7 cellular contexts compared by ENCODE assay signal in the genomic region with DNA sequence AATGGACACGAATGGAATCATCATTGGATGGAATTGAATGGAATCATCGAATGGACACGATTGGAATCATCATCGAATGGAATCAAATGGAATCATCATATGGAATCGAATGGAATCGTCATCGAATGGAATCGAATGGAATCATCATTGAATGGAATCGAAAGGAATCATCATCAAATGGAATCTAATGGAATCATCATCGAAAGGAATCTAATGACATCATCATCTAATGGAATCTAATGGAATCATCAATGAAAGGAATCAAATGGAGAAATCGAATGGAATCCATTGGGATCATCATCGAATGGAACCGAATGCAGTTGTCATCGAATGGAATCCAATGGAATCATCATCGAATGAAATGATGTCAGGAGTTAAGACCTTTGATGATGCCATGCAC.
"Had no signal": no experiment of that assay in that cellular context is flagged by ENCODE, and none has a peak within 500 bp of the region (broad histone marks: within the 10 kb centered on the region; RNA-seq: fewer than 3 reads in every experiment).

No MANE protein-coding gene starts in this region.

- H3K4me2 ChIP-seq: KMS-11 had no signal

- H3K27ac ChIP-seq: HL-60, KMS-11 had no signal

- H3K4me3 ChIP-seq: K562 had no signal

- FAIRE-seq: HTR-8/SVneo, K562 had no signal

- H3K9ac ChIP-seq: KMS-11 had no signal

- ATAC-seq: K562 had no signal

- DNase-seq: IMR-90, KBM-7, KG1 had no signal
